ENCODE assay signal across 20 cellular contexts in genomic region chr6:63460971-63461370, GRCh38.
DNase-seq lines count a peak whose midpoint lies in the region; ATAC-seq, FAIRE-seq and TF ChIP-seq lines count a peak whose summit lies in the region.
"Had no signal": no experiment of that assay in that cellular context is flagged by ENCODE, and none has a peak within 500 bp of the region (broad histone marks: within the 10 kb centered on the region; RNA-seq: fewer than 3 reads in every experiment).

No MANE protein-coding gene starts in this region.

- TF ChIP-seq EP300 in HepG2 (IDR thresholded peaks at IDR 0.05; ENCODE audit: low read depth in 2 of 2, low read length in 2 of 2) (no peak), HepG2 (CRISPR knock-in tag; IDR thresholded peaks at IDR 0.05; ENCODE audit: borderline replicate concordance) (no peak), transverse colon (IDR thresholded peaks at IDR 0.05; ENCODE audit: low read depth) (no peak)

- H3K9me3 ChIP-seq in HepG2 (ENCODE audit: low read length) (no peaks in the 10 kb centered on the region), pancreas (no peaks in the 10 kb centered on the region), transverse colon (no peaks in the 10 kb centered on the region)

- no peak overlapping the region for H3K4me2 ChIP-seq in HepG2 (ENCODE audit: low read depth, low read length)

- peak; percentile 5 for FAIRE-seq in GM12892 (lab: Jason Lieb, UNC)
- FAIRE-seq in HepG2 (lab: Jason Lieb, UNC), result no peak
- FAIRE-seq in pancreas (lab: Jason Lieb, UNC), result no peak
- FAIRE-seq: A204.1, GM12891, GM18507, H1 had no signal

- peaks cover 73% of the 10 kb centered on the region for H3K4me1 ChIP-seq in HepG2 (ENCODE audit: insufficient read depth, low read length)
- peaks cover 13 to 39% (median 32%) of the 10 kb centered on the region in 3 donors for H3K4me1 ChIP-seq in pancreas
- peaks cover 3 to 14% (median 10%) of the 10 kb centered on the region in 4 donors for H3K4me1 ChIP-seq in transverse colon

- DNase-seq in GM12892 (ENCODE audit: insufficient read length), result no peak
- no peak for DNase-seq in HepG2 (ENCODE audit: low spot score)
- DNase-seq in pancreas, result no peak
- DNase-seq in activated CD4-positive, alpha-beta T cell treated with anti-CD3 and anti-CD28 coated beads, Interleukin-2, amount 50 U/mL, for 1 hour, result no peak
- DNase-seq in transverse colon, result no peak
- no peak for DNase-seq in UCSD-AML1 (lab: John Stamatoyannopoulos, UW; ENCODE audit: unreplicated experiment)
- no peak for DNase-seq in NCI-H146 treated with DMSO at 0.1 percent for 48 hours (lab: John Stamatoyannopoulos, UW; ENCODE audit: unreplicated experiment)
- DNase-seq: AML-193; CD4-positive, alpha-beta T cell; DMS 273 treated with DMSO at 0.1 percent for 48 hours; DMS53; DND-41; EL; H9; KG1 had no signal

- 94% methylated on average over 10 of the region's 10 CpGs for WGBS in HepG2 (ENCODE audit: low lambda C conversion rate)
- WGBS in pancreas, 2 donors, result 96 to 99% methylated on average over 10 of the region's 10 CpGs
- WGBS in transverse colon (ENCODE audit: low coverage in 1 of 2), 2 donors, result 91 to 94% methylated on average over 9 to 10 of the region's 10 CpGs

- H3K9ac ChIP-seq in HepG2 (ENCODE audit: insufficient read depth, low read depth, low read length), result no peak overlapping the region

- POLR2A ChIA-PET in HepG2 (lab: Yijun Ruan, JAX), result interaction anchor here (1.1 to 1.3 kb wide), 2 partner anchors 54 to 105 kb away, joined by 3 to 5 read pairs; no protein-coding TSS in a partner anchor

- ATAC-seq in HepG2 (no peak), pancreas (no peak)

- BruUV-seq in HepG2 (replicated peaks; lab: Mats Ljungman, UMichigan), result no TSS peak

- no peaks in the 10 kb centered on the region for H3K79me2 ChIP-seq in HepG2 (ENCODE audit: insufficient read depth, low read length)

- no peaks in the 10 kb centered on the region for H4K20me1 ChIP-seq in HepG2 (ENCODE audit: insufficient read depth, low read length)

- in situ Hi-C loops in HepG2 (cut with HindIII; ENCODE audit: extremely low pct_ligation_motif_present, low pct_unique_long_range_greater_than_20kb) (no loop called here), transverse colon (cut with MboI; ENCODE audit: low pct_ligation_motif_present in 1 of 4, low pct_unique_long_range_greater_than_20kb in 1 of 4, low sequenced_read_pairs in 3 of 4) (no loop called here)

- TF ChIP-seq CTCF in HepG2 (CRISPR knock-in tag; IDR thresholded peaks at IDR 0.05), result no peak
- TF ChIP-seq CTCF in pancreas (IDR thresholded peaks at IDR 0.05), result no peak
- no peak for TF ChIP-seq CTCF in transverse colon (IDR thresholded peaks at IDR 0.05)

- H3K27ac ChIP-seq in HepG2 (ENCODE audit: extremely low read length, insufficient read depth, low read length), result peak overlapping the region; percentile 20
- H3K27ac ChIP-seq in pancreas, result peak overlapping the region in 3 of 4 donors; percentile 16 to 97 (median 95)
- no peak overlapping the region for H3K27ac ChIP-seq in transverse colon
- H3K27ac ChIP-seq: C4-2B had no signal

- CTCF ChIA-PET in HepG2 (lab: Yijun Ruan, JAX; ENCODE audit: low intra/inter-chr PET ratio, low total read pairs), result no interaction called here

- no peak for TF ChIP-seq POLR2A in GM12892 (IDR thresholded peaks at IDR 0.05; ENCODE audit: low read depth, low read length)
- TF ChIP-seq POLR2A in HepG2 (IDR thresholded peaks at IDR 0.05; ENCODE audit: insufficient read depth in 1 of 2, low read depth in 2 of 2, low read length in 2 of 2), result no peak
- TF ChIP-seq POLR2A in transverse colon (IDR thresholded peaks at IDR 0.05), result no peak

- H3K27me3 ChIP-seq in HepG2 (ENCODE audit: control insufficient read depth in 1 of 2, insufficient read depth in 2 of 2, low read length in 2 of 2), result no peaks in the 10 kb centered on the region
- no peaks in the 10 kb centered on the region for H3K27me3 ChIP-seq in pancreas
- no peaks in the 10 kb centered on the region for H3K27me3 ChIP-seq in transverse colon

- H3K36me3 ChIP-seq in HepG2 (replicated peaks in 1 of 2; ENCODE audit: control insufficient read depth in 1 of 2, insufficient read depth in 2 of 2, low read length in 2 of 2) (no peaks in the 10 kb centered on the region), pancreas (no peaks in the 10 kb centered on the region), transverse colon (no peaks in the 10 kb centered on the region)

- H2AFZ ChIP-seq in HepG2 (ENCODE audit: low read length), result no peak overlapping the region

- TF ChIP-seq RAD21 in HepG2 (CRISPR knock-in tag; IDR thresholded peaks at IDR 0.05), result no peak

- H3K4me3 ChIP-seq in HepG2 (replicated peaks in 1 of 3; ENCODE audit: insufficient read depth in 1 of 3, low read depth in 2 of 3, low read length in 3 of 3) (no peak overlapping the region), pancreas (no peak overlapping the region), transverse colon (no peak overlapping the region)

- intact Hi-C loops in HepG2 (cut with micrococcal nuclease; ENCODE audit: unreplicated experiment), result no loop called here
- intact Hi-C loops in pancreas (cut with DNase I), result loop anchor here in 1 of 3 donors (10.0 kb wide), 1 partner anchor 64 kb away; no protein-coding TSS in a partner anchor
- intact Hi-C loops in transverse colon (cut with DNase I; ENCODE audit: low total_unique reads), result no loop called here

TF ChIP-seq in HepG2, 621 proteins besides CTCF, POLR2A, EP300 and RAD21 (continues in another document):
- TF ChIP-seq ZNF562 (CRISPR knock-in tag; IDR thresholded peaks at IDR 0.05; ENCODE audit: borderline replicate concordance), result no peak
- 0 out of 2 replicates have a peak, but pooled peaks have one; percentile 41 for TF ChIP-seq ZMYM4 (CRISPR knock-in tag; IDR thresholded peaks at IDR 0.05)
- TF ChIP-seq HNF1B (CRISPR knock-in tag; IDR thresholded peaks at IDR 0.05), result no peak
- no peak for TF ChIP-seq ZNF430 (CRISPR knock-in tag; IDR thresholded peaks at IDR 0.05)
- peak; percentile 21; the same call in 1 of the 2 replicates for TF ChIP-seq ZNF687 (CRISPR knock-in tag; IDR thresholded peaks at IDR 0.05)
- 0 out of 2 replicates have a peak, but pooled peaks have one; percentile 32 for TF ChIP-seq MTERF4 (CRISPR knock-in tag; IDR thresholded peaks at IDR 0.05)

Comparison
In these comparisons a context has a peak if more than half of its experiments do, and no peak if none do; other contexts are left out.
1. H3K27ac ChIP-seq: peak in HepG2 (single experiment) and pancreas (3 of 4); none in transverse colon (0 of 4).